Comparison of ENCODE assay signal across 1 cellular context in the genomic region with DNA sequence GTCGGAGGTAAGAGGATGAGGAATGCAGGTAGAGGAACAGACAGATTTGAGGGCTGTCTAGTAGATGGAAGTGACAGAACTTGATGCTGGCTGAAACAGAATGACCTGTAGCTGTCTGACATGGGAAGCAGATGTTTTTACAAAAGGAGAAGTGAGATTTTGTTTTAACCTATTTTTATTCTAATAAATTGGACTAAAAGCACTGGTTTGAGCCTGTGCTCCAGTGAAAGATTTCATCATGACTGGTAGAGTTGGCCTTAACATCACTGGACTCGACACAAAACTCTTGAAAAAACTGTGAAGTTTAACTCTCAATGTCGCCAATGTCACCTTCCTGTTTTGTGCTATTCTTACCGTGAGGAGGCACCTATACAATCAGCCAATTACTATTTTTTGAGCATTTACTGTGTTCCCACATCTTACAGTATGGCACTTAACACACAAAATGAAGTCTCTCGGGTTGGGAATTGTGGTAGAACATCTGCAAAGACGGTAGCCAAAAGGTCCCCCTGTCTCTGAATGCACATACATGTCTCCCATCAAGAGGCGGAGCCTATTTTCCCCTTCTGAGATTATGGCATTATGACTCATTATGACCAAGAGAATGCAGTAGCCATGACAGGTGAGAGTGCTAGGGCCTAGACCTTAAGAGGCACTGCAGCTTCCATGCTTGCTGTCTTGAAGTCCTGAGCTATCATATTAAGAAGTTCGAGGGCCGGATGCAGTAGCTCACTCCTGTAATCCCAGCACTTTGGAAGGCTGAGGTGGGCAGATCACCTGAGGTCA.
A peak's percentile ranks its signal among the peaks of the same experiment; 100 is the strongest.
TF ChIP-seq lines count a peak whose summit lies in the region.

No MANE protein-coding gene starts in this region.

TF ChIP-seq in GM12878, 131 proteins besides CTCF, POLR2A, EP300 and RAD21 (continued from another document and continues in another):
- peak; percentile 70; the same call in 1 of the 2 replicates for TF ChIP-seq PKNOX1 (IDR thresholded peaks at IDR 0.05)
- TF ChIP-seq, protein P1, sequence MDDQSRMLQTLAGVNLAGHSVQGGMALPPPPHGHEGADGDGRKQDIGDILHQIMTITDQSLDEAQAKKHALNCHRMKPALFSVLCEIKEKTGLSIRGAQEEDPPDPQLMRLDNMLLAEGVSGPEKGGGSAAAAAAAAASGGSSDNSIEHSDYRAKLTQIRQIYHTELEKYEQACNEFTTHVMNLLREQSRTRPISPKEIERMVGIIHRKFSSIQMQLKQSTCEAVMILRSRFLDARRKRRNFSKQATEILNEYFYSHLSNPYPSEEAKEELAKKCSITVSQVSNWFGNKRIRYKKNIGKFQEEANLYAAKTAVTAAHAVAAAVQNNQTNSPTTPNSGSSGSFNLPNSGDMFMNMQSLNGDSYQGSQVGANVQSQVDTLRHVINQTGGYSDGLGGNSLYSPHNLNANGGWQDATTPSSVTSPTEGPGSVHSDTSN (IDR thresholded peaks at IDR 0.05; ENCODE audit: insufficient replicate concordance, low read depth, low read length) = no peak
- TF ChIP-seq, protein P2, sequence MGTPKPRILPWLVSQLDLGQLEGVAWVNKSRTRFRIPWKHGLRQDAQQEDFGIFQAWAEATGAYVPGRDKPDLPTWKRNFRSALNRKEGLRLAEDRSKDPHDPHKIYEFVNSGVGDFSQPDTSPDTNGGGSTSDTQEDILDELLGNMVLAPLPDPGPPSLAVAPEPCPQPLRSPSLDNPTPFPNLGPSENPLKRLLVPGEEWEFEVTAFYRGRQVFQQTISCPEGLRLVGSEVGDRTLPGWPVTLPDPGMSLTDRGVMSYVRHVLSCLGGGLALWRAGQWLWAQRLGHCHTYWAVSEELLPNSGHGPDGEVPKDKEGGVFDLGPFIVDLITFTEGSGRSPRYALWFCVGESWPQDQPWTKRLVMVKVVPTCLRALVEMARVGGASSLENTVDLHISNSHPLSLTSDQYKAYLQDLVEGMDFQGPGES (IDR thresholded peaks at IDR 0.05) = no peak
- no peak; the same call in 1 of the 2 replicates for TF ChIP-seq ZBED1 (IDR thresholded peaks at IDR 0.05; ENCODE audit: borderline replicate concordance)
- TF ChIP-seq, protein P3, sequence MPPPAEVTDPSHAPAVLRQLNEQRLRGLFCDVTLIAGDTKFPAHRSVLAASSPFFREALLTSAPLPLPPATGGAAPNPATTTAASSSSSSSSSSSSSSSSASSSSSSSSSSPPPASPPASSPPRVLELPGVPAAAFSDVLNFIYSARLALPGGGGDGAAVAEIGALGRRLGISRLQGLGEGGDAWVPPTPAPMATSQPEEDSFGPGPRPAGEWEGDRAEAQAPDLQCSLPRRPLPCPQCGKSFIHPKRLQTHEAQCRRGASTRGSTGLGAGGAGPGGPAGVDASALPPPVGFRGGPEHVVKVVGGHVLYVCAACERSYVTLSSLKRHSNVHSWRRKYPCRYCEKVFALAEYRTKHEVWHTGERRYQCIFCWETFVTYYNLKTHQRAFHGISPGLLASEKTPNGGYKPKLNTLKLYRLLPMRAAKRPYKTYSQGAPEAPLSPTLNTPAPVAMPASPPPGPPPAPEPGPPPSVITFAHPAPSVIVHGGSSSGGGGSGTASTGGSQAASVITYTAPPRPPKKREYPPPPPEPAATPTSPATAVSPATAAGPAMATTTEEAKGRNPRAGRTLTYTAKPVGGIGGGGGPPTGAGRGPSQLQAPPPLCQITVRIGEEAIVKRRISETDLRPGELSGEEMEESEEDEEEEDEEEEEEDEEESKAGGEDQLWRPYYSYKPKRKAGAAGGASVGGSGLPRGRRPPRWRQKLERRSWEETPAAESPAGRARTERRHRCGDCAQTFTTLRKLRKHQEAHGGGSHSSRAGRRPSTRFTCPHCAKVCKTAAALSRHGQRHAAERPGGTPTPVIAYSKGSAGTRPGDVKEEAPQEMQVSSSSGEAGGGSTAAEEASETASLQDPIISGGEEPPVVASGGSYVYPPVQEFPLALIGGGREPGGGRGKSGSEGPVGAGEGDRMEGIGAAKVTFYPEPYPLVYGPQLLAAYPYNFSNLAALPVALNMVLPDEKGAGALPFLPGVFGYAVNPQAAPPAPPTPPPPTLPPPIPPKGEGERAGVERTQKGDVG (CRISPR knock-in tag; IDR thresholded peaks at IDR 0.05) = no peak
- TF ChIP-seq NFXL1 (IDR thresholded peaks at IDR 0.05; ENCODE audit: borderline replicate concordance) = no peak
- TF ChIP-seq IRF4 (IDR thresholded peaks at IDR 0.05; ENCODE audit: low read depth, low read length) = 0 out of 2 replicates have a peak, but pooled peaks have one; percentile 44
- peak; percentile 47; the same call in 1 of the 2 replicates for TF ChIP-seq JUNB (IDR thresholded peaks at IDR 0.05)
- no peak; the same call in 1 of the 2 replicates for TF ChIP-seq NR2F1 (conservative IDR thresholded peaks at IDR 0.05)
- no peak for TF ChIP-seq PAX8 (IDR thresholded peaks at IDR 0.05)
- TF ChIP-seq ZBTB40 (IDR thresholded peaks at IDR 0.05; ENCODE audit: borderline replicate concordance) = no peak
- TF ChIP-seq SMARCA5 (IDR thresholded peaks at IDR 0.05) = peak; percentile 61; the same call in 1 of the 2 replicates
- TF ChIP-seq TBL1XR1 (IDR thresholded peaks at IDR 0.05; ENCODE audit: low read depth, low read length) = no peak
- no peak for TF ChIP-seq BCLAF1 (IDR thresholded peaks at IDR 0.05)
- no peak for TF ChIP-seq FOS (IDR thresholded peaks at IDR 0.05; ENCODE audit: borderline replicate concordance, extremely low read depth, insufficient read length)
- peak; percentile 86 for TF ChIP-seq MEF2A (IDR thresholded peaks at IDR 0.05; ENCODE audit: insufficient read depth, low read depth, low read length)
- 0 out of 2 replicates have a peak, but pooled peaks have one; percentile 32 for TF ChIP-seq CBX5 (IDR thresholded peaks at IDR 0.05; ENCODE audit: low read depth)
- no peak for TF ChIP-seq NR2C2 (IDR thresholded peaks at IDR 0.05; ENCODE audit: borderline replicate concordance, control insufficient read depth, insufficient read length, low read depth)
- no peak for TF ChIP-seq BRCA1 (IDR thresholded peaks at IDR 0.05; ENCODE audit: low read depth, low read length)
- TF ChIP-seq, protein P4, sequence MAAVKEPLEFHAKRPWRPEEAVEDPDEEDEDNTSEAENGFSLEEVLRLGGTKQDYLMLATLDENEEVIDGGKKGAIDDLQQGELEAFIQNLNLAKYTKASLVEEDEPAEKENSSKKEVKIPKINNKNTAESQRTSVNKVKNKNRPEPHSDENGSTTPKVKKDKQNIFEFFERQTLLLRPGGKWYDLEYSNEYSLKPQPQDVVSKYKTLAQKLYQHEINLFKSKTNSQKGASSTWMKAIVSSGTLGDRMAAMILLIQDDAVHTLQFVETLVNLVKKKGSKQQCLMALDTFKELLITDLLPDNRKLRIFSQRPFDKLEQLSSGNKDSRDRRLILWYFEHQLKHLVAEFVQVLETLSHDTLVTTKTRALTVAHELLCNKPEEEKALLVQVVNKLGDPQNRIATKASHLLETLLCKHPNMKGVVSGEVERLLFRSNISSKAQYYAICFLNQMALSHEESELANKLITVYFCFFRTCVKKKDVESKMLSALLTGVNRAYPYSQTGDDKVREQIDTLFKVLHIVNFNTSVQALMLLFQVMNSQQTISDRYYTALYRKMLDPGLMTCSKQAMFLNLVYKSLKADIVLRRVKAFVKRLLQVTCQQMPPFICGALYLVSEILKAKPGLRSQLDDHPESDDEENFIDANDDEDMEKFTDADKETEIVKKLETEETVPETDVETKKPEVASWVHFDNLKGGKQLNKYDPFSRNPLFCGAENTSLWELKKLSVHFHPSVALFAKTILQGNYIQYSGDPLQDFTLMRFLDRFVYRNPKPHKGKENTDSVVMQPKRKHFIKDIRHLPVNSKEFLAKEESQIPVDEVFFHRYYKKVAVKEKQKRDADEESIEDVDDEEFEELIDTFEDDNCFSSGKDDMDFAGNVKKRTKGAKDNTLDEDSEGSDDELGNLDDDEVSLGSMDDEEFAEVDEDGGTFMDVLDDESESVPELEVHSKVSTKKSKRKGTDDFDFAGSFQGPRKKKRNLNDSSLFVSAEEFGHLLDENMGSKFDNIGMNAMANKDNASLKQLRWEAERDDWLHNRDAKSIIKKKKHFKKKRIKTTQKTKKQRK (IDR thresholded peaks at IDR 0.05; ENCODE audit: low read depth, low read length) = no peak
- TF ChIP-seq, protein P5, sequence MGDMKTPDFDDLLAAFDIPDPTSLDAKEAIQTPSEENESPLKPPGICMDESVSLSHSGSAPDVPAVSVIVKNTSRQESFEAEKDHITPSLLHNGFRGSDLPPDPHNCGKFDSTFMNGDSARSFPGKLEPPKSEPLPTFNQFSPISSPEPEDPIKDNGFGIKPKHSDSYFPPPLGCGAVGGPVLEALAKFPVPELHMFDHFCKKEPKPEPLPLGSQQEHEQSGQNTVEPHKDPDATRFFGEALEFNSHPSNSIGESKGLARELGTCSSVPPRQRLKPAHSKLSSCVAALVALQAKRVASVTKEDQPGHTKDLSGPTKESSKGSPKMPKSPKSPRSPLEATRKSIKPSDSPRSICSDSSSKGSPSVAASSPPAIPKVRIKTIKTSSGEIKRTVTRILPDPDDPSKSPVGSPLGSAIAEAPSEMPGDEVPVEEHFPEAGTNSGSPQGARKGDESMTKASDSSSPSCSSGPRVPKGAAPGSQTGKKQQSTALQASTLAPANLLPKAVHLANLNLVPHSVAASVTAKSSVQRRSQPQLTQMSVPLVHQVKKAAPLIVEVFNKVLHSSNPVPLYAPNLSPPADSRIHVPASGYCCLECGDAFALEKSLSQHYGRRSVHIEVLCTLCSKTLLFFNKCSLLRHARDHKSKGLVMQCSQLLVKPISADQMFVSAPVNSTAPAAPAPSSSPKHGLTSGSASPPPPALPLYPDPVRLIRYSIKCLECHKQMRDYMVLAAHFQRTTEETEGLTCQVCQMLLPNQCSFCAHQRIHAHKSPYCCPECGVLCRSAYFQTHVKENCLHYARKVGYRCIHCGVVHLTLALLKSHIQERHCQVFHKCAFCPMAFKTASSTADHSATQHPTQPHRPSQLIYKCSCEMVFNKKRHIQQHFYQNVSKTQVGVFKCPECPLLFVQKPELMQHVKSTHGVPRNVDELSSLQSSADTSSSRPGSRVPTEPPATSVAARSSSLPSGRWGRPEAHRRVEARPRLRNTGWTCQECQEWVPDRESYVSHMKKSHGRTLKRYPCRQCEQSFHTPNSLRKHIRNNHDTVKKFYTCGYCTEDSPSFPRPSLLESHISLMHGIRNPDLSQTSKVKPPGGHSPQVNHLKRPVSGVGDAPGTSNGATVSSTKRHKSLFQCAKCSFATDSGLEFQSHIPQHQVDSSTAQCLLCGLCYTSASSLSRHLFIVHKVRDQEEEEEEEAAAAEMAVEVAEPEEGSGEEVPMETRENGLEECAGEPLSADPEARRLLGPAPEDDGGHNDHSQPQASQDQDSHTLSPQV (IDR thresholded peaks at IDR 0.05) = no peak
- TF ChIP-seq ATF7 (IDR thresholded peaks at IDR 0.05; ENCODE audit: low read depth) = no peak; the same call in none of the 2 replicates
- TF ChIP-seq SIN3A (IDR thresholded peaks at IDR 0.05; ENCODE audit: low read depth, low read length) = no peak
- no peak for TF ChIP-seq RFX5 (IDR thresholded peaks at IDR 0.05; ENCODE audit: low read depth, low read length)
- no peak for TF ChIP-seq NFYA (IDR thresholded peaks at IDR 0.05; ENCODE audit: borderline replicate concordance, low read depth, low read length)
- no peak for TF ChIP-seq PML (IDR thresholded peaks at IDR 0.05; ENCODE audit: low read length)
